ENCODE assay signal across 9 cellular contexts in the genomic region with DNA sequence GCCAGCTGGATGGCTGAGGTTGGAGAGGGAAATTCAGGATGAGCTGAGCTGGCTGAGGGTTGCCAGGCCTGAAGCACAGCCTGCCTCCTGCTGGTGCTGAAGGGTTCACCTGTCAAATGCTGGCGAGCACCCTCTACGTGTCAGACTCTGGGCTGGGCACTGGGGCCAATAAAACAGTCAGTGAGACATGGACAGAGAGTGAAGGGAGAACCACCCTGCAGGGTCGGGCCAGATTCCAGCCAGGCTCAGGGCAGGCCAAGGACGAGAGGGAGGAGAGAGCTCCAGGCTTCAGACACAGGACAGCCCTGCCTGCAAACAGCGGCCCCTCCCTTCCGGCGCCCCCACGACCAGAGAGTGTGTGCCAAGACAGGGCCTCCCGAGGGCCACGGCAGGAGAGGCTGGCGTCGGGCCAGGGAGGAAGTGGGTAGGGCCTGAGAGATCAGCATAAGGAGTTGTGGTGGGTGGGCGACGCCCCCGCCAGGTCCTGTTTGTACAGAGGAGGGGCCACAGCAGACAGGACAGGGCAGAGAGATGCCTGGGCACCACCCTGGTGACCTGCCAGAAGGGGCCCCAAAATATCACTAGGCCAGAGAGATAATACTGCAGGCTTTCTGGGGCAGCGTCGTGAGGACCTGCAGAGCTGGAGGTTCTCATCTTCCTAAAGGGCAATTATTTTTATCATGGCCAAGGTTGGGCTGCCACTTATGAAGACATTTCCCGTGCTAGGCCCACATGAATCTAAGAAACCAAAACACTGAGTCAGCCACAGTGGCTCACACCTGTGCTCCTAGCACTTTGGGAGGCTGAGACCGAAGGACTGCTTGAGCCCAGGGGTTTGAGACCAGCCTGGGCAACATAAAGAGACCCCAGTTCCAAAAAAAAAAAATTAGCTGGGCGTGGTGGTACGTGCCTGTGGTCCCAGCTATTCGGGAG.
DNase-seq lines count a peak whose midpoint lies in the region; ATAC-seq, FAIRE-seq and TF ChIP-seq lines count a peak whose summit lies in the region.
"Had no signal": no experiment of that assay in that cellular context is flagged by ENCODE, and none has a peak within 500 bp of the region (broad histone marks: within the 10 kb centered on the region; RNA-seq: fewer than 3 reads in every experiment).

No MANE protein-coding gene starts in this region.

- no peaks in the 10 kb centered on the region for H3K9me3 Mint-ChIP-seq in activated naive CD4-positive, alpha-beta T cell treated with anti-CD3 and anti-CD28 coated beads, Interleukin-2, amount 50 U/mL, for 24 hours

- in situ Hi-C loops in GM23248 (cut with MboI), result no loop called here

- ATAC-seq in HG03196 (IDR thresholded peaks at IDR 0.05; ENCODE audit: unreplicated experiment), result no peak

- H3K9ac ChIP-seq in GM23248, result no peak overlapping the region
- no peak overlapping the region for H3K9ac ChIP-seq in SK-N-MC (ENCODE audit: insufficient read length)

- no peaks in the 10 kb centered on the region for H3K9me2 ChIP-seq in GM23248 (ENCODE audit: insufficient read depth)

- DNase-seq in GM23248 (peak; percentile 21), SK-N-MC (ENCODE audit: low read depth, low spot score) (no peak), kidney tubule cell (ENCODE audit: low spot score) (peak; percentile 63), occipital lobe (lab: John Stamatoyannopoulos, UW) (no peak), D721Med (ENCODE audit: insufficient read length, low spot score) (no peak)
- peak; percentile 64 to 77 for DNase-seq in stimulated activated CD8-positive, alpha-beta memory T cell treated with anti-CD3 and anti-CD28 coated beads, Interleukin-7, amount 100 ng/mL, for 4 hours (ENCODE audit: low read depth in 2 of 2)

- no peaks in the 10 kb centered on the region for H3K4me1 ChIP-seq in GM23248 (ENCODE audit: insufficient read depth)

- H3K79me2 ChIP-seq in GM23248 (ENCODE audit: insufficient read depth), result no peaks in the 10 kb centered on the region

- no peaks in the 10 kb centered on the region for H3K27me3 Mint-ChIP-seq in activated naive CD4-positive, alpha-beta T cell treated with anti-CD3 and anti-CD28 coated beads, Interleukin-2, amount 50 U/mL, for 24 hours

- H3K27ac Mint-ChIP-seq in activated naive CD4-positive, alpha-beta T cell treated with anti-CD3 and anti-CD28 coated beads, Interleukin-2, amount 50 U/mL, for 24 hours, result peak overlapping the region; percentile 93

- H3K27me3 ChIP-seq in GM23248 (replicated peaks; ENCODE audit: insufficient read depth), result peaks cover 11% of the 10 kb centered on the region; the same call in 1 of the 2 replicates

- 35 to 37% methylated on average over 18 to 22 of the region's 22 CpGs for WGBS in GM23248 (ENCODE audit: low coverage in 1 of 2, low lambda C conversion rate in 2 of 2, missing lambda C conversion rate in 2 of 2), 2 experiments

- H3K36me3 ChIP-seq in GM23248 (ENCODE audit: low read depth) (no peaks in the 10 kb centered on the region), SK-N-MC (ENCODE audit: insufficient read depth, low read length) (peaks cover 19% of the 10 kb centered on the region; the same call in 1 of the 2 replicates)

- peaks cover 19% of the 10 kb centered on the region for H3K36me3 Mint-ChIP-seq in activated naive CD4-positive, alpha-beta T cell treated with anti-CD3 and anti-CD28 coated beads, Interleukin-2, amount 50 U/mL, for 24 hours

- H3K4me2 ChIP-seq in GM23248 (ENCODE audit: unreplicated experiment), result no peak overlapping the region

- H3K4me3 Mint-ChIP-seq in activated naive CD4-positive, alpha-beta T cell treated with anti-CD3 and anti-CD28 coated beads, Interleukin-2, amount 50 U/mL, for 24 hours, result peak overlapping the region; percentile 70

- H4K20me1 ChIP-seq in GM23248 (ENCODE audit: insufficient read depth), result no peaks in the 10 kb centered on the region

- no peak overlapping the region for H3K27ac ChIP-seq in GM23248
- H3K27ac ChIP-seq in SK-N-MC, result no peak overlapping the region

- H3K9me3 ChIP-seq in GM23248 (ENCODE audit: low read depth) (no peaks in the 10 kb centered on the region), SK-N-MC (ENCODE audit: low read depth, low read length) (no peaks in the 10 kb centered on the region)

- H2AFZ ChIP-seq in GM23248, result no peak overlapping the region

- no peak for FAIRE-seq in D721Med (lab: Jason Lieb, UNC)

- peaks cover 80% of the 10 kb centered on the region for H3K4me1 Mint-ChIP-seq in activated naive CD4-positive, alpha-beta T cell treated with anti-CD3 and anti-CD28 coated beads, Interleukin-2, amount 50 U/mL, for 24 hours

- no peaks in the 10 kb centered on the region for H3F3A ChIP-seq in GM23248 (ENCODE audit: insufficient read depth)

- H3K4me3 ChIP-seq in GM23248 (no peak overlapping the region), SK-N-MC (peak overlapping the region; percentile 44)
- H3K4me3 ChIP-seq: tibial nerve had no signal

- TF ChIP-seq CTCF in D721Med (IDR thresholded peaks at IDR 0.05; ENCODE audit: insufficient read depth, missing control alignments), result no peak

Comparison
In these comparisons a context has a peak if more than half of its experiments do, and no peak if none do; other contexts are left out.
1. DNase-seq: peak in GM23248 (single experiment), kidney tubule cell (single experiment) and stimulated activated CD8-positive, alpha-beta memory T cell treated with anti-CD3 and anti-CD28 coated beads, Interleukin-7, amount 100 ng/mL, for 4 hours (2 of 2); none in SK-N-MC (single experiment), occipital lobe (single experiment) and D721Med (single experiment).